ENCODE assay signal across 9 cellular contexts in genomic region chr10:35470535-35470934, GRCh38.
A peak's percentile ranks its signal among the peaks of the same experiment; 100 is the strongest.
DNase-seq lines count a peak whose midpoint lies in the region; TF ChIP-seq lines count a peak whose summit lies in the region.
"Had no signal": no experiment of that assay in that cellular context is flagged by ENCODE, and none has a peak within 500 bp of the region (broad histone marks: within the 10 kb centered on the region; RNA-seq: fewer than 3 reads in every experiment).

No MANE protein-coding gene starts in this region.

- peaks cover 0 to 7% (median 5%) of the 10 kb centered on the region in 4 donors for H3K4me1 ChIP-seq in transverse colon

- no peak for TF ChIP-seq POLR2A in transverse colon (IDR thresholded peaks at IDR 0.05)

- 76% methylated on average over 2 of the region's 2 CpGs; no CpG with 5 or more reads in 1 of the 2 donors for WGBS in transverse colon (ENCODE audit: low coverage in 1 of 2), 2 donors

- peaks cover 27% of the 10 kb centered on the region for H3K4me1 Mint-ChIP-seq in CD14-positive monocyte
- peaks cover 28% of the 10 kb centered on the region for H3K4me1 Mint-ChIP-seq in nephron progenitor cell

- peak overlapping the region in 5 of 7 donors; percentile 9 to 70 (median 52) for H3K27ac Mint-ChIP-seq in CD14-positive monocyte
- peak overlapping the region; percentile 0 for H3K27ac Mint-ChIP-seq in nephron progenitor cell

- no peak overlapping the region for H3K4me3 ChIP-seq in transverse colon

- no peaks in the 10 kb centered on the region for H3K27me3 ChIP-seq in transverse colon

- TF ChIP-seq CTCF in CD14-positive monocyte (IDR thresholded peaks at IDR 0.05) (no peak), nephron progenitor cell (IDR thresholded peaks at IDR 0.05) (no peak), transverse colon (IDR thresholded peaks at IDR 0.05) (no peak), GM13977 (IDR thresholded peaks at IDR 0.05; ENCODE audit: extremely low read depth, insufficient read depth, missing control alignments) (no peak)

- H3K27me3 Mint-ChIP-seq in CD14-positive monocyte (ENCODE audit: low read depth in 3 of 3) (peaks cover 0 to 1% (median 0%) of the 10 kb centered on the region in 3 donors), nephron progenitor cell (ENCODE audit: low read depth, poor library complexity) (no peaks in the 10 kb centered on the region)

- DNase-seq in CD14-positive monocyte (ENCODE audit: low spot score) (no peak), NCI-H69 (lab: John Stamatoyannopoulos, UW) (peak; percentile 64), head of caudate nucleus (peak in 36 of 42 donors; percentile 40 to 88 (median 64)), nephron progenitor cell (no peak), transverse colon (no peak), GM13977 (ENCODE audit: low spot score) (no peak), NCI-H1105 treated with DMSO at 0.1 percent for 48 hours (lab: John Stamatoyannopoulos, UW) (no peak)
- DNase-seq in stimulated activated CD4-positive, alpha-beta T cell treated with anti-CD3 and anti-CD28 coated beads, Interleukin-2, amount 100 ng/mL, for 24 hours: no peak
- DNase-seq: NCI-H510A treated with DMSO at 0.1 percent for 48 hours had no signal

- H3K36me3 Mint-ChIP-seq in CD14-positive monocyte (peaks cover 4 to 12% of the 10 kb centered on the region in 2 donors), nephron progenitor cell (ENCODE audit: low read depth) (peaks cover 11% of the 10 kb centered on the region)

- TF ChIP-seq EP300 in transverse colon (IDR thresholded peaks at IDR 0.05; ENCODE audit: low read depth): no peak

- H3K36me3 ChIP-seq in transverse colon: no peaks in the 10 kb centered on the region

- H3K4me3 Mint-ChIP-seq in CD14-positive monocyte (no peak overlapping the region), nephron progenitor cell (no peak overlapping the region)

- in situ Hi-C loops in transverse colon (cut with MboI; ENCODE audit: low pct_ligation_motif_present in 1 of 4, low pct_unique_long_range_greater_than_20kb in 1 of 4, low sequenced_read_pairs in 3 of 4) (no loop called here), GM13977 (cut with MboI; ENCODE audit: low pct_unique_long_range_greater_than_20kb, low sequenced_read_pairs, unreplicated experiment) (no loop called here)

- H3K9me3 ChIP-seq in transverse colon: no peaks in the 10 kb centered on the region

- intact Hi-C loops in CD14-positive monocyte (cut with micrococcal nuclease): no loop called here
- intact Hi-C loops in head of caudate nucleus (cut with DNase I): no loop called here
- intact Hi-C loops in transverse colon (cut with DNase I; ENCODE audit: low total_unique reads): no loop called here

- peaks cover 0 to 10% (median 2%) of the 10 kb centered on the region in 7 donors for H3K9me3 Mint-ChIP-seq in CD14-positive monocyte
- H3K9me3 Mint-ChIP-seq in nephron progenitor cell: peaks cover 18% of the 10 kb centered on the region

- no peak overlapping the region for H3K27ac ChIP-seq in transverse colon

Comparison
In these comparisons a context has a peak if more than half of its experiments do, and no peak if none do; other contexts are left out.
1. DNase-seq: peak in NCI-H69 (single experiment) and head of caudate nucleus (36 of 42); none in CD14-positive monocyte (single experiment), nephron progenitor cell (single experiment), transverse colon (single experiment), GM13977 (single experiment), NCI-H1105 treated with DMSO at 0.1 percent for 48 hours (single experiment) and stimulated activated CD4-positive, alpha-beta T cell treated with anti-CD3 and anti-CD28 coated beads, Interleukin-2, amount 100 ng/mL, for 24 hours (0 of 2).